Comparison of ENCODE assay signal across 8 cellular contexts in the genomic region with DNA sequence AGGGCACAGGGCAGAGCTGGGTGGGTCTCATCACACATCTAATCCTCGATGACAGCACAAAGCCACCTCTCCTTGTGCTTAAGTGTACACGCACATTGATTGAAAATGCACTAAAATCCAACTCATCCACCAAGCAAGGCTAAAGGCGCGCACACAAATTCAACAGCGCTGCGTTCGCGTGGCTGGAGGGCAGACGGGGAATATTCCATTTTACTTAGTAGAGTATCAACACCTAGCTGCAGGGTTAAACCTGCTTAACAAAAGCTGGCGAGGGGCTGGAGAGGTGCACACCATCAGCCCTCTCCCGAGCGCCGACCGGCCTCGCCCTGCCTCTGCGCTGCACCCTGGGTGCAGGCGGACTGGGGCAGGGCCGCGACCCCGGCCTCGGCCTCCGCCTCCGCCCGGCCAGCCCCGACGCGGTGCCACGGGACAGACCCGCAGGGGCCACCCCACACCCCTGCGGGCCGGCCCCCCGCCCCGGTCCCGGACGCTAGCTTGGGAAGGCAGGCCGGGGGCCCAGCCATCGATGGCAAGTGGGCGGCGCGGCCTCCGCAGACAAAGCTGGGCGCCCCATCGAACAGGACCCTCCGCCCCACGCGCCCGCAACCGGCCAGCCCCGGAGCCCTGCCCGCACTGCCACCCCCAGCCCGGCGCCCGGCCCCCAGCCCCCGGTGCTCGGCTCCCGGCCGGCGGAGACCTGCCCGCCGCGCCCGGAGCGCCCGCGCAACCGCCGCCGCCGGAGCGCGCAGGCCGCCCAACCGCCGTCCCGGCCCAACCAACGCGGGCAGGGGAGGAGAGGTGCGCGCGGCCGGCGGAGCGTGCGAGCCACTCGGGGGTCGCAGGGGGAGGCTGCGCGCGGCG. TPM values are rescaled to one million over a fixed set of nuclear protein-coding genes. Genes with fewer than 3 reads are reported as not detected.
DNase-seq lines count a peak whose midpoint lies in the region; ATAC-seq, FAIRE-seq and TF ChIP-seq lines count a peak whose summit lies in the region.

No MANE protein-coding gene starts in this region.

- H2AFZ ChIP-seq in astrocyte (ENCODE audit: low read depth, low read length) (peak overlapping the region; percentile 92), hepatocyte (peak overlapping the region; percentile 49)

- no peaks in the 10 kb centered on the region for H3K9me2 ChIP-seq in hepatocyte (replicated peaks; ENCODE audit: insufficient read depth)

- H3K79me2 ChIP-seq in astrocyte (ENCODE audit: insufficient read depth, low read length) (peaks cover 48% of the 10 kb centered on the region), hepatocyte (peaks cover 47% of the 10 kb centered on the region)

- no peaks in the 10 kb centered on the region for H3K9me3 Mint-ChIP-seq in astrocyte (ENCODE audit: unreplicated experiment)

- 1% methylated on average over 34 of the region's 90 CpGs for WGBS in hepatocyte (ENCODE audit: low lambda C conversion rate, missing lambda C conversion rate)

- H3K36me3 ChIP-seq in astrocyte (ENCODE audit: insufficient read depth, low read length) (no peaks in the 10 kb centered on the region), hepatocyte (replicated peaks; ENCODE audit: insufficient read depth, low read depth) (no peaks in the 10 kb centered on the region)

- ATAC-seq in GM19023 (IDR thresholded peaks at IDR 0.05; ENCODE audit: unreplicated experiment) (peak; percentile 26), HG03175 (IDR thresholded peaks at IDR 0.05; ENCODE audit: unreplicated experiment) (peak; percentile 29)

- H3K9ac ChIP-seq in astrocyte (ENCODE audit: low read length) = peak overlapping the region; percentile 97

- H3K4me1 ChIP-seq in astrocyte (ENCODE audit: insufficient read depth, low read length) = peaks cover 12% of the 10 kb centered on the region
- peaks cover 20% of the 10 kb centered on the region for H3K4me1 ChIP-seq in hepatocyte (ENCODE audit: insufficient read depth)

- no peaks in the 10 kb centered on the region for H3K27me3 ChIP-seq in astrocyte (ENCODE audit: insufficient read depth, low read length)
- H3K27me3 ChIP-seq in hepatocyte = no peaks in the 10 kb centered on the region

- H3K4me3 ChIP-seq in astrocyte (ENCODE audit: insufficient read depth, low read depth, low read length) (peak overlapping the region; percentile 77), hepatocyte (peak overlapping the region; percentile 89), retinal pigment epithelial cell (ENCODE audit: low read length) (peak overlapping the region; percentile 60)

- peak overlapping the region; percentile 87 for H3K4me3 Mint-ChIP-seq in astrocyte (ENCODE audit: unreplicated experiment)

- H3K4me1 Mint-ChIP-seq in astrocyte (ENCODE audit: low read depth, unreplicated experiment) = peaks cover 12% of the 10 kb centered on the region

- FAIRE-seq in astrocyte (lab: Jason Lieb, UNC) = no peak

- no peak for TF ChIP-seq CTCF in astrocyte (IDR thresholded peaks at IDR 0.05; ENCODE audit: insufficient read depth, low read depth, low read length)
- no peak for TF ChIP-seq CTCF in hepatocyte (IDR thresholded peaks at IDR 0.05; ENCODE audit: poor library complexity)
- no peak for TF ChIP-seq CTCF in retinal pigment epithelial cell (conservative IDR thresholded peaks at IDR 0.05; ENCODE audit: low read depth, low read length)

- H3K4me2 ChIP-seq in astrocyte (ENCODE audit: low read length) (peak overlapping the region; percentile 92), hepatocyte (peak overlapping the region; percentile 87)

- peak overlapping the region; percentile 95 for H3K27ac Mint-ChIP-seq in astrocyte (ENCODE audit: unreplicated experiment)

- H4K20me1 ChIP-seq in astrocyte (ENCODE audit: insufficient read depth, low read length) (peaks cover 24% of the 10 kb centered on the region), hepatocyte (ENCODE audit: insufficient read depth, poor library complexity, severe bottlenecking) (no peaks in the 10 kb centered on the region)

- DNase-seq in C1 segment of cervical spinal cord (lab: John Stamatoyannopoulos, UW) (peak in 10 of 14 donors; percentile 10 to 74 (median 61)), RKO (ENCODE audit: low spot score) (peak; percentile 56), astrocyte (ENCODE audit: low read depth) (peak; percentile 18), hepatocyte (ENCODE audit: low spot score) (peak; percentile 63), retinal pigment epithelial cell (ENCODE audit: low read depth) (no peak), HuH-7.5 (ENCODE audit: low spot score) (no peak)

- peak overlapping the region; percentile 100 for H3K27ac ChIP-seq in astrocyte (ENCODE audit: low read depth, low read length)
- peak overlapping the region; percentile 99 for H3K27ac ChIP-seq in hepatocyte

- H3K27me3 Mint-ChIP-seq in astrocyte (ENCODE audit: low read depth, unreplicated experiment) = no peaks in the 10 kb centered on the region

- H3K9me3 ChIP-seq in astrocyte (ENCODE audit: insufficient read depth, low read depth, low read length) (no peaks in the 10 kb centered on the region), hepatocyte (ENCODE audit: low read depth) (no peaks in the 10 kb centered on the region)

- peaks cover 7% of the 10 kb centered on the region for H3K36me3 Mint-ChIP-seq in astrocyte (ENCODE audit: low read depth, unreplicated experiment)

RNA-seq across cellular contexts. Expression of gene PRDM10, which starts 0.9 kb away (rescaled TPM):
- 9.6 and 10.1 TPM in 2 replicates for total RNA-seq in astrocyte
- 7.1 and 8.1 TPM in 2 replicates for total RNA-seq in hepatocyte
- polyA plus RNA-seq in hepatocyte = 3.8 and 4.6 TPM in 2 replicates

Comparison
In these comparisons a context has a peak if more than half of its experiments do, and no peak if none do; other contexts are left out.
1. DNase-seq: peak in C1 segment of cervical spinal cord (10 of 14), RKO (single experiment), astrocyte (single experiment) and hepatocyte (single experiment); none in retinal pigment epithelial cell (single experiment) and HuH-7.5 (single experiment).
2. Peak in every context shown above with its lines, with median percentiles within 50 percentile points of each other: H3K4me3 ChIP-seq.